In the genomic region with DNA sequence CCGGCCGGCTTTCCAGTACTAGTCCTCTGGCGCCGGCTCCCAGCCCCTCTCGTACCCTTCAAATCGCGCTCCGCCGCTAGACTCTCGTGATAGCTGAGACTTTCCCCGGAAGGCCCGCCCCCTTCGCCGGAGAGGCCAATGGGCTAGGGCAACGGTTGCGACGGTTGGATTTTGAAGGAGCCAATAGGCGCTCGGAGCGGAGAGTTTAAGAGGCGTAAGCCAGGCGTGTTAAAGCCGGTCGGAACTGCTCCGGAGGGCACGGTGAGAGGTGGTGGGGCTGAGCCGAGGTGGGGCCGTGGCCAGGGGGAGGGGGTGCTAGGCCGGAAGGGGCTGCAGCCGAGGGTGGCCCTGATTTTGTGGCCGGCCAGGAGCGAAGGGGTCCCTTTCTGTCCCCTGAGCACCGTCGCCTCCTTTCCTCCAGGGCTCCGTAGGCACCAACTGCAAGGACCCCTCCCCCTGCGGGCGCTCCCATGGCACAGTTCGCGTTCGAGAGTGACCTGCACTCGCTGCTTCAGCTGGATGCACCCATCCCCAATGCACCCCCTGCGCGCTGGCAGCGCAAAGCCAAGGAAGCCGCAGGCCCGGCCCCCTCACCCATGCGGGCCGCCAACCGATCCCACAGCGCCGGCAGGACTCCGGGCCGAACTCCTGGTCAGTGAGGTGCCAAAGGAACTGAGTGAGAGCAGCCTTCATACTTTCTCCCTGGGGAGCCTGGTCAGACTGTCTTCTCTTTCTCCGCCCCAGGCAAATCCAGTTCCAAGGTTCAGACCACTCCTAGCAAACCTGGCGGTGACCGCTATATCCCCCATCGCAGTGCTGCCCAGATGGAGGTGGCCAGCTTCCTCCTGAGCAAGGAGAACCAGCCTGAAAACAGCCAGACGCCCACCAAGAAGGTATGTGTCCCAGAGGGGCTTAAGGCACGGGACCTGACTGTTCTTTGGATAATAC, we compare ENCODE assay signal across 8 cellular contexts. TPM values are rescaled to one million over a fixed set of nuclear protein-coding genes. Genes with fewer than 3 reads are reported as not detected.
DNase-seq lines count a peak whose midpoint lies in the region; ATAC-seq and TF ChIP-seq lines count a peak whose summit lies in the region.

Gene CDC20 (plus strand): TSS at position 236 of the 948 bp plus-strand sequence. CDS start 235 bp downstream, at position 471.

- no peaks in the 10 kb centered on the region for H3K9me3 ChIP-seq in heart right ventricle

- H3K27ac ChIP-seq in heart right ventricle = peak within 1 kb of the TSS; percentile 72 to 97 (median 94)

- in situ Hi-C loops in GM13976 (cut with MboI; ENCODE audit: low sequenced_read_pairs, unreplicated experiment) = loop anchor here (25.0 kb wide), 1 partner anchor 122 kb away; no protein-coding TSS in a partner anchor

- DNase-seq in GM13976 (ENCODE audit: low spot score) = peak; percentile 97
- DNase-seq in NCI-H146 treated with DMSO at 0.1 percent for 48 hours (lab: John Stamatoyannopoulos, UW; ENCODE audit: unreplicated experiment) = peak; percentile 89
- DNase-seq in amniotic epithelial cell (ENCODE audit: low read depth) = peak; percentile 90
- DNase-seq in heart right ventricle = peak; percentile 99
- DNase-seq in posterior vena cava (ENCODE audit: low spot score) = peak; percentile 100
- DNase-seq in ureter (ENCODE audit: low spot score) = peak; percentile 98

- H3K36me3 ChIP-seq in heart right ventricle = peaks cover 0 to 42% (median 22%) of the 10 kb centered on the region in 9 donors

- WGBS in heart right ventricle, 2 donors = 1 to 3% methylated on average over 59 of the region's 59 CpGs

- intact Hi-C loops in T-helper 1 cell treated with Interleukin-12 subunit alpha and Interleukin-12 subunit beta and Interleukin-4 antibody, amounts not matched to agents 30 ng/mL and 1 ng/mL, for 36 hours (cut with micrococcal nuclease) = loop anchor here (1.0 to 5.0 kb wide), 17 partner anchors 9 to 896 kb away; partner anchors contain the start of genes C1orf50, CCDC30, CFAP57 and EBNA1BP2
- intact Hi-C loops in heart right ventricle (cut with DNase I) (loop anchor here in 4 of 10 donors (1.0 to 5.0 kb wide), 4 partner anchors 56 to 122 kb away; no protein-coding TSS in a partner anchor), posterior vena cava (cut with DNase I) (no loop called here)

- no peaks in the 10 kb centered on the region for H3K27me3 ChIP-seq in heart right ventricle

- TF ChIP-seq CTCF in GM13976 (IDR thresholded peaks at IDR 0.05; ENCODE audit: borderline replicate concordance, control extremely low read depth, extremely low read depth, insufficient read depth, missing control alignments) = no peak
- TF ChIP-seq CTCF in heart right ventricle (IDR thresholded peaks at IDR 0.05) = no peak

- peak; percentile 94 for ATAC-seq in HG02870 (IDR thresholded peaks at IDR 0.05; ENCODE audit: unreplicated experiment)
- peak; percentile 98 to 99 (median 99) for ATAC-seq in heart right ventricle

- peaks cover 2 to 41% (median 13%) of the 10 kb centered on the region in 9 donors for H3K4me1 ChIP-seq in heart right ventricle

- H3K4me3 ChIP-seq in heart right ventricle = peak within 1 kb of the TSS; percentile 2 to 83 (median 72)

RNA-seq across cellular contexts. Expression of gene CDC20, which starts in this region (rescaled TPM):
- total RNA-seq in T-helper 1 cell treated with Interleukin-12 subunit alpha and Interleukin-12 subunit beta and Interleukin-4 antibody, amounts not matched to agents 30 ng/mL and 1 ng/mL, for 36 hours = 95.9 and 103 TPM in 2 replicates
- total RNA-seq in heart right ventricle (1 to 10 TPM in 6 of 10 donors, under 1 TPM in 4; 0.15 to 9.6 (median 1.5) TPM), posterior vena cava (1 to 10 TPM in 1 of 2 donors, under 1 TPM in 1; 0.95 to 1.0 TPM), ureter (2.0 TPM)
- 1 to 10 TPM in 1 of 2 donors, under 1 TPM in 1; 0.49 to 1.2 TPM for polyA plus RNA-seq in heart right ventricle

Comparison
In these comparisons a context has a peak if more than half of its experiments do, and no peak if none do; other contexts are left out.
1. Peak in every context shown above with its lines: DNase-seq, ATAC-seq, H3K4me3 ChIP-seq and H3K27ac ChIP-seq.